Comparison of ENCODE assay signal across 1 cellular context in genomic region chr19:46850228-46851203, GRCh38.
TF ChIP-seq lines count a peak whose summit lies in the region.

Gene AP2S1, minus strand, starts transcription at chr19:46850846. Its CDS starts 80 bp downstream, at chr19:46850766.

TF ChIP-seq in HepG2, 621 proteins besides CTCF, POLR2A, EP300 and RAD21 (continued from another document and continues in another):
- TF ChIP-seq TFE3 (CRISPR knock-in tag; IDR thresholded peaks at IDR 0.05) = no peak
- TF ChIP-seq NR2F2 (IDR thresholded peaks at IDR 0.05; ENCODE audit: borderline replicate concordance, low read depth) = no peak; the same call in 1 of the 2 replicates
- TF ChIP-seq SIN3B (IDR thresholded peaks at IDR 0.05; ENCODE audit: low read length) = peak; percentile 14; the same call in 1 of the 2 replicates
- TF ChIP-seq KMT2B (CRISPR knock-in tag; IDR thresholded peaks at IDR 0.05) = peak; percentile 38; the same call in 1 of the 2 replicates
- peak; percentile 52; the same call in 1 of the 2 replicates for TF ChIP-seq FOXJ3 (CRISPR knock-in tag; IDR thresholded peaks at IDR 0.05; ENCODE audit: borderline replicate concordance)
- TF ChIP-seq AKNA (CRISPR knock-in tag; IDR thresholded peaks at IDR 0.05; ENCODE audit: borderline replicate concordance) = 0 out of 2 replicates have a peak, but pooled peaks have one; percentile 18
- TF ChIP-seq ZMYM2 (CRISPR knock-in tag; IDR thresholded peaks at IDR 0.05) = no peak; the same call in 1 of the 2 replicates
- peak; percentile 75 for TF ChIP-seq HOXA3 (CRISPR knock-in tag; IDR thresholded peaks at IDR 0.05)
- no peak for TF ChIP-seq ZNF660 (CRISPR knock-in tag; IDR thresholded peaks at IDR 0.05; ENCODE audit: borderline replicate concordance, low read depth)
- peak; percentile 93 for TF ChIP-seq ARID4A (CRISPR knock-in tag; IDR thresholded peaks at IDR 0.05; ENCODE audit: borderline replicate concordance)
- no peak for TF ChIP-seq ZNF512 (CRISPR knock-in tag; IDR thresholded peaks at IDR 0.05)
- 0 out of 2 replicates have a peak, but pooled peaks have one; percentile 35 for TF ChIP-seq ZNF256 (CRISPR knock-in tag; conservative IDR thresholded peaks at IDR 0.05)
- no peak for TF ChIP-seq ZNF207 (IDR thresholded peaks at IDR 0.05; ENCODE audit: borderline replicate concordance)
- TF ChIP-seq CSRNP2 (CRISPR knock-in tag; conservative IDR thresholded peaks at IDR 0.05; ENCODE audit: low read depth) = no peak
- peak; percentile 85 for TF ChIP-seq POLR2G (IDR thresholded peaks at IDR 0.05; ENCODE audit: low read depth, low read length)
- TF ChIP-seq HMGA1 (CRISPR knock-in tag; conservative IDR thresholded peaks at IDR 0.05) = no peak
- TF ChIP-seq NCOA5 (CRISPR knock-in tag; IDR thresholded peaks at IDR 0.05) = no peak
- TF ChIP-seq POLR2AphosphoS5 (IDR thresholded peaks at IDR 0.05; ENCODE audit: low read depth, low read length) = peak; percentile 79
- TF ChIP-seq BATF2 (CRISPR knock-in tag; IDR thresholded peaks at IDR 0.05) = 0 out of 2 replicates have a peak, but pooled peaks have one; percentile 46
- no peak for TF ChIP-seq CEBPB (IDR thresholded peaks at IDR 0.05; ENCODE audit: borderline replicate concordance, low read depth, low read length)
- no peak for TF ChIP-seq ZBTB1 (CRISPR knock-in tag; IDR thresholded peaks at IDR 0.05; ENCODE audit: borderline replicate concordance)
- 0 out of 2 replicates have a peak, but pooled peaks have one; percentile 46 for TF ChIP-seq ZNF343 (CRISPR knock-in tag; IDR thresholded peaks at IDR 0.05)
- TF ChIP-seq ZBTB42 (CRISPR knock-in tag; IDR thresholded peaks at IDR 0.05) = no peak
- peak; percentile 42; the same call in 1 of the 2 replicates for TF ChIP-seq ZNF513 (CRISPR knock-in tag; conservative IDR thresholded peaks at IDR 0.05)
- TF ChIP-seq BRF2 (CRISPR knock-in tag; IDR thresholded peaks at IDR 0.05) = no peak
- TF ChIP-seq ZNF276 (CRISPR knock-in tag; IDR thresholded peaks at IDR 0.05; ENCODE audit: low read depth) = no peak
- TF ChIP-seq CCDC6 (CRISPR knock-in tag; IDR thresholded peaks at IDR 0.05) = no peak
- TF ChIP-seq ZNF274 (CRISPR knock-in tag; IDR thresholded peaks at IDR 0.05) = no peak
- no peak; the same call in 1 of the 2 replicates for TF ChIP-seq ARID2 (CRISPR knock-in tag; IDR thresholded peaks at IDR 0.05; ENCODE audit: borderline replicate concordance)
- TF ChIP-seq ZNF792 (CRISPR knock-in tag; IDR thresholded peaks at IDR 0.05) = 0 out of 2 replicates have a peak, but pooled peaks have one; percentile 22
- TF ChIP-seq CBX5 (CRISPR knock-in tag; IDR thresholded peaks at IDR 0.05; ENCODE audit: borderline replicate concordance) = no peak
- TF ChIP-seq POGZ (CRISPR knock-in tag; IDR thresholded peaks at IDR 0.05) = peak; percentile 67; the same call in 1 of the 2 replicates
- no peak for TF ChIP-seq KAT7 (CRISPR knock-in tag; IDR thresholded peaks at IDR 0.05; ENCODE audit: borderline replicate concordance)
- no peak for TF ChIP-seq CREB3 (CRISPR knock-in tag; IDR thresholded peaks at IDR 0.05)
- peak; percentile 22; the same call in 1 of the 2 replicates for TF ChIP-seq MIER3 (CRISPR knock-in tag; IDR thresholded peaks at IDR 0.05; ENCODE audit: borderline replicate concordance)
- no peak for TF ChIP-seq CERS6 (CRISPR knock-in tag; IDR thresholded peaks at IDR 0.05)
